Comparison of ENCODE assay signal across 8 cellular contexts in genomic region chr19:17932485-17933338, GRCh38. TPM values are rescaled to one million over a fixed set of nuclear protein-coding genes. Genes with fewer than 3 reads are reported as not detected.
DNase-seq lines count a peak whose midpoint lies in the region; ATAC-seq, FAIRE-seq and TF ChIP-seq lines count a peak whose summit lies in the region.

Gene CCDC124 (plus strand): TSS chr19:17933015. CDS start chr19:17936421, 3,406 bp downstream.

- FAIRE-seq in keratinocyte (lab: Jason Lieb, UNC): peak; percentile 74

- peaks cover 3% of the 10 kb centered on the region for H4K20me1 ChIP-seq in keratinocyte (ENCODE audit: control insufficient read depth, extremely low read depth, insufficient read depth, low read length)

- TF ChIP-seq CTCF in keratinocyte (optimal IDR thresholded peaks at IDR 0.05 in 1 of 3, IDR thresholded peaks at IDR 0.05 in 1 of 3, conservative IDR thresholded peaks at IDR 0.05 in 1 of 3; ENCODE audit: extremely low read depth in 1 of 3, insufficient read depth in 2 of 3, low read length in 3 of 3): peak; percentile 96 to 99 (median 98)

- H3K36me3 ChIP-seq in keratinocyte (ENCODE audit: control insufficient read depth in 2 of 2, extremely low read depth in 1 of 2, insufficient read depth in 2 of 2, low read length in 2 of 2): peaks cover 0 to 4% of the 10 kb centered on the region in 2 experiments

- ATAC-seq in GM18909 (IDR thresholded peaks at IDR 0.05; ENCODE audit: poor library complexity, unreplicated experiment): peak; percentile 76
- ATAC-seq in HG03159 (IDR thresholded peaks at IDR 0.05; ENCODE audit: unreplicated experiment): peak; percentile 72

- H2AFZ ChIP-seq in keratinocyte (ENCODE audit: control insufficient read depth, low read length): peak within 1 kb of the TSS; percentile 99

- H3K4me1 ChIP-seq in keratinocyte (ENCODE audit: control insufficient read depth, extremely low read depth, insufficient read depth, low read length): peaks cover 12% of the 10 kb centered on the region

- no peaks in the 10 kb centered on the region for H3K27me3 ChIP-seq in keratinocyte (ENCODE audit: control insufficient read depth, extremely low read depth, insufficient read depth, low read length)

- H3K79me2 ChIP-seq in keratinocyte (ENCODE audit: control insufficient read depth, insufficient read depth, low read length): peaks cover 19% of the 10 kb centered on the region

- peak; percentile 97 for DNase-seq in AG20443 (ENCODE audit: low spot score)
- peak; percentile 83 for DNase-seq in NCI-H226
- peak; percentile 79 to 94 (median 86) for DNase-seq in activated CD4-positive, CD25-positive, alpha-beta regulatory T cell (lab: John Stamatoyannopoulos, UW)
- DNase-seq in caudate nucleus (lab: John Stamatoyannopoulos, UW): peak; percentile 37 to 92 (median 83)
- DNase-seq in keratinocyte (ENCODE audit: low read depth, low spot score): no peak
- DNase-seq in stimulated activated CD4-positive, alpha-beta T cell treated with anti-CD3 and anti-CD28 coated beads, Interleukin-12 subunit alpha, Interleukin-12 subunit beta, amount 100 ng/mL, for 48 hours (ENCODE audit: low read depth in 2 of 3, low spot score in 1 of 3): peak; percentile 82 to 91 (median 88)

- H3K4me3 ChIP-seq in keratinocyte (ENCODE audit: control insufficient read depth in 2 of 3, extremely low read depth in 1 of 3, insufficient read depth in 2 of 3, low read depth in 1 of 3, low read length in 3 of 3): peak within 1 kb of the TSS; percentile 80 to 83 (median 82)

- peak within 1 kb of the TSS; percentile 94 for H3K27ac ChIP-seq in caudate nucleus (ENCODE audit: low read depth, low read length)
- H3K27ac ChIP-seq in keratinocyte (ENCODE audit: control insufficient read depth, insufficient read depth, low read length): peak within 1 kb of the TSS; percentile 99

- no peaks in the 10 kb centered on the region for H3K9me3 ChIP-seq in keratinocyte (ENCODE audit: control insufficient read depth, low read depth, low read length)

- no peaks in the 10 kb centered on the region for H3K9me1 ChIP-seq in keratinocyte (ENCODE audit: control insufficient read depth, extremely low read depth, insufficient read depth, low read length)

- peak within 1 kb of the TSS; percentile 97 for H3K4me2 ChIP-seq in keratinocyte (ENCODE audit: control insufficient read depth, extremely low read depth, insufficient read depth, low read depth, low read length)

- peak within 1 kb of the TSS; percentile 96 for H3K9ac ChIP-seq in keratinocyte (ENCODE audit: control insufficient read depth, extremely low read depth, insufficient read depth, low read length)

- dilution Hi-C loops in keratinocyte (cut with MboI; ENCODE audit: extremely low pct_ligation_motif_present, low sequenced_read_pairs): no loop called here

RNA-seq across cellular contexts. Expression of gene CCDC124, which starts in this region (rescaled TPM):
- polyA plus RNA-seq in keratinocyte: 56.8 to 87.0 TPM (median 58.7 TPM) in 3 replicates
- polyA plus RNA-seq in keratinocyte (2011; ENCODE audit: low read depth): 53.5 TPM
- 34.7 and 119 TPM in 2 replicates for polyA plus RNA-seq in keratinocyte (2011; cell fraction: cytosol; rRNA removed)
- 49.3 and 68.1 TPM in 2 replicates for polyA plus RNA-seq in keratinocyte (2011; cell fraction: nucleus; rRNA removed)
- polyA plus RNA-seq in keratinocyte (2012; ENCODE audit: low replicate concordance): 59.4 and 143 TPM in 2 replicates
- 6.0 to 9.8 TPM (median 6.4 TPM) in 3 replicates for polyA minus RNA-seq in keratinocyte
- polyA minus RNA-seq in keratinocyte (2011; cell fraction: cytosol; rRNA and poly(A)+ RNA removed): 33.4 TPM
- polyA minus RNA-seq in keratinocyte (2011; cell fraction: nucleus; rRNA and poly(A)+ RNA removed): 10.2 and 12.6 TPM in 2 replicates
